1 cellular context compared by ENCODE assay signal in genomic region chr1:40952744-40953315, GRCh38.
TF ChIP-seq lines count a peak whose summit lies in the region.

No MANE protein-coding gene starts in this region.

TF ChIP-seq in K562, 482 proteins besides CTCF, POLR2A, EP300 and RAD21:
- TF ChIP-seq ZFP36 (IDR thresholded peaks at IDR 0.05; ENCODE audit: low read depth, low read length, partially characterized antibody) (peak; percentile 89), ZNF324 (CRISPR knock-in tag; IDR thresholded peaks at IDR 0.05) (no peak), EP400 (IDR thresholded peaks at IDR 0.05) (0 out of 2 replicates have a peak, but pooled peaks have one; percentile 1), NR2C1 (IDR thresholded peaks at IDR 0.05) (peak; percentile 29; the same call in 1 of the 2 replicates), NR2C1 (tag; IDR thresholded peaks at IDR 0.05) (no peak), NR2F6 (CRISPR knock-in tag; IDR thresholded peaks at IDR 0.05) (no peak), ARID1B (IDR thresholded peaks at IDR 0.05) (0 out of 2 replicates have a peak, but pooled peaks have one; percentile 3), ARID4B (CRISPR knock-in tag; IDR thresholded peaks at IDR 0.05) (0 out of 2 replicates have a peak, but pooled peaks have one; percentile 31), HDGF (IDR thresholded peaks at IDR 0.05) (0 out of 2 replicates have a peak, but pooled peaks have one; percentile 7), NR4A1 (CRISPR knock-in tag; IDR thresholded peaks at IDR 0.05) (no peak), NR4A1 (tag; IDR thresholded peaks at IDR 0.05) (0 out of 2 replicates have a peak, but pooled peaks have one; percentile 2), DACH1 (IDR thresholded peaks at IDR 0.05; ENCODE audit: partially characterized antibody) (no peak)
